In the genomic region with DNA sequence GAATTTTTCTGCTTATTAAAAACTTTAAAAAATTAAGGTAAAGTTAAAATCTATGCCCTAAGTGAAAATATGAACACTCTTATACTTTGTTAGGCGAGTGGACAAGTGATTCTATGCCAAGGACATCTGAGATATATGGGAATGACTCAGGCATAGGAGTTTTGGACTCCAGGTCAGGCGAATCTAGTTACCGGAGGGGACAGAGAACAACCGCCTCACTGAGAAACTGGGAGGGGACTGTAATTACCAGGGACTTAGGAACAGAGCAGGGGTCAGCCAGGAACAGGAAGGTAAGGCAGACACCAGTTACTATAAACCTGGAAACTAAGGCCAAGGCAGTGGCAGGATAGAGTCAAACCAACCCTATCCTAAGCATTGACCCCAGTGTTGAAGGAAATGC, we compare ENCODE assay signal across 20 cellular contexts.
"Had no signal": no experiment of that assay in that cellular context is flagged by ENCODE, and none has a peak within 500 bp of the region (broad histone marks: within the 10 kb centered on the region; RNA-seq: fewer than 3 reads in every experiment).

No MANE protein-coding gene starts in this region.

- H3K9me3 ChIP-seq: breast epithelium, thoracic aorta, upper lobe of left lung had no signal

- DNase-seq: activated B cell treated with CpG ODN at 0.5 μM for 24 hours; activated CD4-positive, alpha-beta memory T cell treated with anti-CD3 and anti-CD28 coated beads for 36 hours; activated CD4-positive, alpha-beta T cell treated with anti-CD3 and anti-CD28 coated beads for 36 hours; activated effector memory CD4-positive, alpha-beta T cell treated with Interleukin-2 at 50 U/mL for 16 hours; activated naive CD4-positive, alpha-beta T cell treated with anti-CD3 and anti-CD28 coated beads for 36 hours; activated naive CD8-positive, alpha-beta T cell treated with anti-CD3 and anti-CD28 coated beads, Interleukin-2, amount 10 ng/mL, durations not matched to agents 7 days and 5 days; activated T-cell treated with anti-CD3 and anti-CD28 coated beads, Interleukin-2, amount 50 U/mL, for 72 hours; amniotic stem cell; hippocampal formation; kidney glomerular epithelial cell; posterior cingulate gyrus; stimulated activated CD4-positive, alpha-beta T cell treated with anti-CD3 and anti-CD28 coated beads, Interleukin-4, amount 100 ng/mL, for 24 hours; stimulated activated naive CD4-positive, alpha-beta T cell treated with Interleukin-2 at 50 U/mL for 16 hours; T1000; upper lobe of left lung had no signal

- ATAC-seq: activated CD4-positive, alpha-beta T cell treated with anti-CD3 and anti-CD28 coated beads for 36 hours; activated T-cell treated with anti-CD3 and anti-CD28 coated beads, Interleukin-2, amount 50 U/mL, for 72 hours had no signal

- H3K9me3 Mint-ChIP-seq: activated B cell treated with CpG ODN at 0.5 μM for 24 hours; activated CD4-positive, alpha-beta memory T cell treated with anti-CD3 and anti-CD28 coated beads for 36 hours; activated naive CD4-positive, alpha-beta T cell treated with anti-CD3 and anti-CD28 coated beads for 36 hours; activated naive CD8-positive, alpha-beta T cell treated with anti-CD3 and anti-CD28 coated beads, Interleukin-2, amount 10 ng/mL, durations not matched to agents 7 days and 5 days; activated T-cell treated with anti-CD3 and anti-CD28 coated beads, Interleukin-2, amount 50 U/mL, for 72 hours; memory B cell; T-helper 1 cell treated with Interleukin-12 subunit alpha and Interleukin-12 subunit beta and Interleukin-4 antibody, amounts not matched to agents 30 μg/mL and 1 μg/mL, for 36 hours had no signal

- H3K36me3 ChIP-seq: breast epithelium, thoracic aorta, upper lobe of left lung had no signal

- H3K27me3 Mint-ChIP-seq: activated B cell treated with CpG ODN at 0.5 μM for 24 hours; activated CD4-positive, alpha-beta memory T cell treated with anti-CD3 and anti-CD28 coated beads for 36 hours; activated CD4-positive, alpha-beta T cell treated with anti-CD3 and anti-CD28 coated beads for 36 hours; memory B cell had no signal

- H3K36me3 Mint-ChIP-seq: activated CD4-positive, alpha-beta memory T cell treated with anti-CD3 and anti-CD28 coated beads for 36 hours; activated naive CD8-positive, alpha-beta T cell treated with anti-CD3 and anti-CD28 coated beads, Interleukin-2, amount 10 ng/mL, durations not matched to agents 7 days and 5 days; memory B cell had no signal

- H3K4me3 ChIP-seq: breast epithelium, coronary artery, thoracic aorta, upper lobe of left lung had no signal

- H3K4me1 Mint-ChIP-seq: activated B cell treated with CpG ODN at 0.5 μM for 24 hours, memory B cell had no signal

- H3K27ac ChIP-seq: thoracic aorta had no signal

- H3K4me3 Mint-ChIP-seq: activated B cell treated with CpG ODN at 0.5 μM for 24 hours; activated CD4-positive, alpha-beta memory T cell treated with anti-CD3 and anti-CD28 coated beads for 36 hours; activated CD4-positive, alpha-beta T cell treated with anti-CD3 and anti-CD28 coated beads for 36 hours; activated naive CD4-positive, alpha-beta T cell treated with anti-CD3 and anti-CD28 coated beads for 36 hours; activated naive CD8-positive, alpha-beta T cell treated with anti-CD3 and anti-CD28 coated beads, Interleukin-2, amount 10 ng/mL, durations not matched to agents 7 days and 5 days; activated T-cell treated with anti-CD3 and anti-CD28 coated beads, Interleukin-2, amount 50 U/mL, for 72 hours; memory B cell; T-helper 1 cell treated with Interleukin-12 subunit alpha and Interleukin-12 subunit beta and Interleukin-4 antibody, amounts not matched to agents 30 μg/mL and 1 μg/mL, for 36 hours had no signal

- H3K27ac Mint-ChIP-seq: activated B cell treated with CpG ODN at 0.5 μM for 24 hours; activated CD4-positive, alpha-beta memory T cell treated with anti-CD3 and anti-CD28 coated beads for 36 hours; activated CD4-positive, alpha-beta T cell treated with anti-CD3 and anti-CD28 coated beads for 36 hours; activated naive CD4-positive, alpha-beta T cell treated with anti-CD3 and anti-CD28 coated beads for 36 hours; activated naive CD8-positive, alpha-beta T cell treated with anti-CD3 and anti-CD28 coated beads, Interleukin-2, amount 10 ng/mL, durations not matched to agents 7 days and 5 days; activated T-cell treated with anti-CD3 and anti-CD28 coated beads, Interleukin-2, amount 50 U/mL, for 72 hours; memory B cell; T-helper 1 cell treated with Interleukin-12 subunit alpha and Interleukin-12 subunit beta and Interleukin-4 antibody, amounts not matched to agents 30 μg/mL and 1 μg/mL, for 36 hours had no signal

- H3K4me1 ChIP-seq: breast epithelium had no signal

- H3K27me3 ChIP-seq: breast epithelium, upper lobe of left lung had no signal
